ENCODE assay signal across 19 cellular contexts in the genomic region with DNA sequence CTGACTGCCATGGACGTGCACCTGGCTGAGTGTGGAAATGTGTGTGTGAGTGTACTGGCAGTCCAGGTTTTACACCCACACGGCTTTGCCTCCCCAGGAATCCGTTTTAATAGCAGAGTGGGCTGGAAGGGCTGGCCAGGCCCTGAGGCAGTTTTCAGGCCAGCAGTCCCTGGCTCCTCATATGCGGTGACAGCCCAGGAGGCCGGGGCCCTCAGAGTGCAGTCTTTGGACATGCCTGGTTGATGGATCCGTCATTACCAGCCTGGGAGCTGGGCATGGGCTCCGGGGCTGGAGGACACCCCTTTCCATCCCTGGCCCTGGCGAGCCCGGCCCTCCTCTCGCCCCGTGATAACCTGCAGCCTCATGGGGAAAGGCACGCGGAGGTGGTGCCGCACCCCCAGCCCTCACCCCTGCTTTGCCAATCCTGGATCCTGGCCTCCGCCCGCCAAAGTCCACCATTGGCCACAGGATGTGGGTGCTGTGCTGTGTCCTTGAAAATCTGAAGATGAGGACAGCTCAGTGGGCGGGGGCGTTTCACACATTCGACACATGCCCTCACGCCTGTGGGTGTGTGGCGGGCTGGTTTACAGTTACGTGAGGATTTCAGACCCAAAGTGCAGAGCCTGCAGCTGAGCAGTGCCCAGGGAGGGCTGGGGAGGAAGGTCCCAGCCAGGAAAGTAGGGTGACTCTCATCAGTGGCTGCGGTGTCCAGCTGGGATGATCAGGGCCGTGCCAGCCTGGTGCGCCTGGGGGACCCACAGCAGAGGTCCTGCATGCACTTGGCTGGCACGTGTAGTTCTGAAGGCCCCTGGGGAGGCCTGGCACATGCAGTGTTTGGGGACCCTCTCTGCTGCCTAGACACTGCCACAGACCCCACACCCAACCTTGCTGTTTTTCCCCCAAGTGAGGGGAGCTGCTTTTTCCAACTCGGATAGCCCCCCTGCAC. TPM values are rescaled to one million over a fixed set of nuclear protein-coding genes. Genes with fewer than 3 reads are reported as not detected.
DNase-seq lines count a peak whose midpoint lies in the region; ATAC-seq and TF ChIP-seq lines count a peak whose summit lies in the region.
"Had no signal": no experiment of that assay in that cellular context is flagged by ENCODE, and none has a peak within 500 bp of the region (broad histone marks: within the 10 kb centered on the region; RNA-seq: fewer than 3 reads in every experiment).

No MANE protein-coding gene starts in this region.

- POLR2A ChIA-PET in activated CD8-positive, alpha-beta T cell treated with anti-CD3 and anti-CD28 coated beads for 36 hours (lab: Charles Lee), result interaction anchor here (0.5 to 0.9 kb wide), 2 partner anchors 8 to 108 kb away, joined by 3 read pairs; no protein-coding TSS in a partner anchor
- POLR2A ChIA-PET in activated CD8-positive, alpha-beta T cell treated with anti-CD3 and anti-CD28 coated beads, Interleukin-2, amount 10 ng/mL, durations not matched to agents 7 days and 5 days (lab: Charles Lee), result no interaction called here
- POLR2A ChIA-PET in MCF 10A (lab: Yijun Ruan, JAX), result no interaction called here

- H3K4me1 Mint-ChIP-seq in activated CD8-positive, alpha-beta T cell treated with anti-CD3 and anti-CD28 coated beads for 36 hours (ENCODE audit: low read depth), result peaks cover 12% of the 10 kb centered on the region
- peaks cover under 1% of the 10 kb centered on the region for H3K4me1 Mint-ChIP-seq in activated CD8-positive, alpha-beta T cell treated with anti-CD3 and anti-CD28 coated beads, Interleukin-2, amount 10 ng/mL, durations not matched to agents 7 days and 5 days (ENCODE audit: low read depth)
- peaks cover 16 to 19% of the 10 kb centered on the region in 2 donors for H3K4me1 Mint-ChIP-seq in effector memory CD8-positive, alpha-beta T cell (ENCODE audit: low read depth in 2 of 2)
- H3K4me1 Mint-ChIP-seq in nephron (peaks cover 7% of the 10 kb centered on the region), MCF 10A (ENCODE audit: insufficient read depth, unreplicated experiment) (peaks cover 3% of the 10 kb centered on the region)
- peaks cover 4% of the 10 kb centered on the region for H3K4me1 Mint-ChIP-seq in activated naive CD4-positive, alpha-beta T cell treated with anti-CD3 and anti-CD28 coated beads for 36 hours (ENCODE audit: low read depth)

- no TSS peak for BruUV-seq in MCF 10A (replicated peaks; lab: Mats Ljungman, UMichigan)

- no peak for TF ChIP-seq CTCF in activated CD8-positive, alpha-beta T cell treated with anti-CD3 and anti-CD28 coated beads for 36 hours (IDR thresholded peaks at IDR 0.05)
- TF ChIP-seq CTCF in nephron (IDR thresholded peaks at IDR 0.05; ENCODE audit: unreplicated experiment in 3 of 3) (no peak), MCF 10A (IDR thresholded peaks at IDR 0.05; ENCODE audit: unreplicated experiment) (no peak)

- H3K36me3 Mint-ChIP-seq in activated CD8-positive, alpha-beta T cell treated with anti-CD3 and anti-CD28 coated beads for 36 hours (ENCODE audit: low read depth), result no peaks in the 10 kb centered on the region
- no peaks in the 10 kb centered on the region for H3K36me3 Mint-ChIP-seq in activated CD8-positive, alpha-beta T cell treated with anti-CD3 and anti-CD28 coated beads, Interleukin-2, amount 10 ng/mL, durations not matched to agents 7 days and 5 days (ENCODE audit: low read depth)
- no peaks in the 10 kb centered on the region for H3K36me3 Mint-ChIP-seq in effector memory CD8-positive, alpha-beta T cell (ENCODE audit: insufficient read depth)
- no peaks in the 10 kb centered on the region for H3K36me3 Mint-ChIP-seq in nephron (ENCODE audit: low read depth)
- H3K36me3 Mint-ChIP-seq in MCF 10A (ENCODE audit: insufficient read depth, unreplicated experiment), result no peaks in the 10 kb centered on the region
- no peaks in the 10 kb centered on the region for H3K36me3 Mint-ChIP-seq in activated naive CD4-positive, alpha-beta T cell treated with anti-CD3 and anti-CD28 coated beads for 36 hours (ENCODE audit: low read depth)
- H3K36me3 Mint-ChIP-seq: activated naive CD8-positive, alpha-beta T cell treated with anti-CD3 and anti-CD28 coated beads, Interleukin-2, amount 10 ng/mL, durations not matched to agents 7 days and 5 days had no signal

- H3K27ac Mint-ChIP-seq in activated CD8-positive, alpha-beta T cell treated with anti-CD3 and anti-CD28 coated beads for 36 hours, result no peak overlapping the region
- no peak overlapping the region for H3K27ac Mint-ChIP-seq in activated CD8-positive, alpha-beta T cell treated with anti-CD3 and anti-CD28 coated beads, Interleukin-2, amount 10 ng/mL, durations not matched to agents 7 days and 5 days
- H3K27ac Mint-ChIP-seq in effector memory CD8-positive, alpha-beta T cell, result peak overlapping the region in 1 of 2 donors; percentile 82
- H3K27ac Mint-ChIP-seq in nephron (peak overlapping the region in 2 of 3 experiments; percentile 55 to 60), MCF 10A (ENCODE audit: low read depth, unreplicated experiment) (no peak overlapping the region)
- H3K27ac Mint-ChIP-seq in activated naive CD4-positive, alpha-beta T cell treated with anti-CD3 and anti-CD28 coated beads for 36 hours, result no peak overlapping the region
- H3K27ac Mint-ChIP-seq: activated naive CD8-positive, alpha-beta T cell treated with anti-CD3 and anti-CD28 coated beads, Interleukin-2, amount 10 ng/mL, durations not matched to agents 7 days and 5 days had no signal

- intact Hi-C loops in activated CD8-positive, alpha-beta T cell treated with anti-CD3 and anti-CD28 coated beads for 36 hours (cut with micrococcal nuclease), result no loop called here
- intact Hi-C loops in MCF 10A (cut with micrococcal nuclease), result no loop called here
- intact Hi-C loops in activated naive CD4-positive, alpha-beta T cell treated with anti-CD3 and anti-CD28 coated beads for 36 hours (cut with micrococcal nuclease), result no loop called here

- no peak for ATAC-seq in activated CD8-positive, alpha-beta T cell treated with anti-CD3 and anti-CD28 coated beads for 36 hours
- ATAC-seq in activated CD8-positive, alpha-beta T cell treated with anti-CD3 and anti-CD28 coated beads, Interleukin-2, amount 10 ng/mL, durations not matched to agents 7 days and 5 days, result no peak
- ATAC-seq in effector memory CD8-positive, alpha-beta T cell (replicated peaks), result peak; percentile 64
- ATAC-seq: PC-3 had no signal

- CTCF ChIA-PET in activated CD8-positive, alpha-beta T cell treated with anti-CD3 and anti-CD28 coated beads for 36 hours (lab: Charles Lee), result interaction anchor here (0.8 to 1.1 kb wide), 2 partner anchors 20 to 73 kb away, joined by 3 read pairs; no protein-coding TSS in a partner anchor
- CTCF ChIA-PET in activated CD8-positive, alpha-beta T cell treated with anti-CD3 and anti-CD28 coated beads, Interleukin-2, amount 10 ng/mL, durations not matched to agents 7 days and 5 days (lab: Charles Lee), result no interaction called here
- CTCF ChIA-PET in MCF 10A (lab: Yijun Ruan, JAX), result interaction anchor here (0.6 kb wide), 3 partner anchors 80 to 756 kb away, joined by 3 to 4 read pairs (median 3); no protein-coding TSS in a partner anchor
- CTCF ChIA-PET in activated naive CD4-positive, alpha-beta T cell treated with anti-CD3 and anti-CD28 coated beads for 36 hours (lab: Charles Lee), result no interaction called here

- H3K9me3 Mint-ChIP-seq in activated CD8-positive, alpha-beta T cell treated with anti-CD3 and anti-CD28 coated beads for 36 hours, result no peaks in the 10 kb centered on the region
- H3K9me3 Mint-ChIP-seq in activated CD8-positive, alpha-beta T cell treated with anti-CD3 and anti-CD28 coated beads, Interleukin-2, amount 10 ng/mL, durations not matched to agents 7 days and 5 days (ENCODE audit: insufficient read depth), result no peaks in the 10 kb centered on the region
- no peaks in the 10 kb centered on the region for H3K9me3 Mint-ChIP-seq in effector memory CD8-positive, alpha-beta T cell
- H3K9me3 Mint-ChIP-seq in nephron (no peaks in the 10 kb centered on the region), MCF 10A (ENCODE audit: unreplicated experiment) (no peaks in the 10 kb centered on the region)
- no peaks in the 10 kb centered on the region for H3K9me3 Mint-ChIP-seq in activated naive CD4-positive, alpha-beta T cell treated with anti-CD3 and anti-CD28 coated beads for 36 hours
- H3K9me3 Mint-ChIP-seq: activated naive CD8-positive, alpha-beta T cell treated with anti-CD3 and anti-CD28 coated beads, Interleukin-2, amount 10 ng/mL, durations not matched to agents 7 days and 5 days had no signal

- H3K27me3 Mint-ChIP-seq in activated CD8-positive, alpha-beta T cell treated with anti-CD3 and anti-CD28 coated beads for 36 hours, result no peaks in the 10 kb centered on the region
- H3K27me3 Mint-ChIP-seq in activated CD8-positive, alpha-beta T cell treated with anti-CD3 and anti-CD28 coated beads, Interleukin-2, amount 10 ng/mL, durations not matched to agents 7 days and 5 days (ENCODE audit: low read depth), result no peaks in the 10 kb centered on the region
- H3K27me3 Mint-ChIP-seq in effector memory CD8-positive, alpha-beta T cell, result peaks cover 0 to 1% of the 10 kb centered on the region in 2 donors
- H3K27me3 Mint-ChIP-seq in nephron (ENCODE audit: low read depth) (peaks cover 20% of the 10 kb centered on the region), MCF 10A (ENCODE audit: insufficient read depth, unreplicated experiment) (no peaks in the 10 kb centered on the region)
- no peaks in the 10 kb centered on the region for H3K27me3 Mint-ChIP-seq in activated naive CD4-positive, alpha-beta T cell treated with anti-CD3 and anti-CD28 coated beads for 36 hours (ENCODE audit: low read depth)
- H3K27me3 Mint-ChIP-seq: activated naive CD8-positive, alpha-beta T cell treated with anti-CD3 and anti-CD28 coated beads, Interleukin-2, amount 10 ng/mL, durations not matched to agents 7 days and 5 days had no signal

- DNase-seq in activated CD8-positive, alpha-beta T cell treated with anti-CD3 and anti-CD28 coated beads for 36 hours, result peak; percentile 31
- DNase-seq in activated CD8-positive, alpha-beta T cell treated with anti-CD3 and anti-CD28 coated beads, Interleukin-2, amount 10 ng/mL, durations not matched to agents 7 days and 5 days, result no peak
- DNase-seq in effector memory CD8-positive, alpha-beta T cell, result peak in 1 of 3 experiments; percentile 7
- DNase-seq in NCI-H446 treated with DMSO at 0.1 percent for 48 hours (lab: John Stamatoyannopoulos, UW) (no peak), MCF 10A (ENCODE audit: unreplicated experiment) (no peak), globus pallidus (ENCODE audit: low spot score) (no peak)
- DNase-seq in activated naive CD4-positive, alpha-beta T cell treated with anti-CD3 and anti-CD28 coated beads for 36 hours, result no peak
- DNase-seq: 8988T; activated effector memory CD4-positive, alpha-beta T cell treated with Interleukin-2 at 50 U/mL for 16 hours; activated naive CD8-positive, alpha-beta T cell treated with anti-CD3 and anti-CD28 coated beads, Interleukin-2, amount 10 ng/mL, durations not matched to agents 7 days and 5 days; GDM1; GOT3; midbrain; NCI-H2227 treated with DMSO at 0.1 percent for 48 hours; PC-3; SW 1271; T1000; trophoblast cell had no signal

- H3K4me3 Mint-ChIP-seq in activated CD8-positive, alpha-beta T cell treated with anti-CD3 and anti-CD28 coated beads for 36 hours, result no peak overlapping the region
- H3K4me3 Mint-ChIP-seq in activated CD8-positive, alpha-beta T cell treated with anti-CD3 and anti-CD28 coated beads, Interleukin-2, amount 10 ng/mL, durations not matched to agents 7 days and 5 days, result no peak overlapping the region
- H3K4me3 Mint-ChIP-seq in effector memory CD8-positive, alpha-beta T cell, result peak overlapping the region; percentile 3 to 54
- H3K4me3 Mint-ChIP-seq in nephron (peak overlapping the region in 1 of 3 experiments; percentile 9), MCF 10A (ENCODE audit: unreplicated experiment) (no peak overlapping the region)
- no peak overlapping the region for H3K4me3 Mint-ChIP-seq in activated naive CD4-positive, alpha-beta T cell treated with anti-CD3 and anti-CD28 coated beads for 36 hours
- H3K4me3 Mint-ChIP-seq: activated naive CD8-positive, alpha-beta T cell treated with anti-CD3 and anti-CD28 coated beads, Interleukin-2, amount 10 ng/mL, durations not matched to agents 7 days and 5 days had no signal

RNA-seq across cellular contexts. Expression of a gene that starts 55.1 kb away (rescaled TPM):
- 1 to 10 TPM; 2.8 to 3.7 TPM for total RNA-seq in activated CD8-positive, alpha-beta T cell treated with anti-CD3 and anti-CD28 coated beads for 36 hours
- 1 to 10 TPM; 3.7 to 3.8 TPM for total RNA-seq in activated CD8-positive, alpha-beta T cell treated with anti-CD3 and anti-CD28 coated beads, Interleukin-2, amount 10 ng/mL, durations not matched to agents 7 days and 5 days
- total RNA-seq in MCF 10A (2022), result 2.7 and 3.7 TPM in 2 replicates
- total RNA-seq in activated naive CD4-positive, alpha-beta T cell treated with anti-CD3 and anti-CD28 coated beads for 36 hours, result 1 to 10 TPM; 2.1 to 2.5 TPM

Comparison
In these comparisons a context has a peak if more than half of its experiments do, and no peak if none do; other contexts are left out.
1. CTCF ChIA-PET loops: an anchor here in activated CD8-positive, alpha-beta T cell treated with anti-CD3 and anti-CD28 coated beads for 36 hours (0.8 to 1.1 kb wide) and MCF 10A (0.6 kb wide); none called in activated CD8-positive, alpha-beta T cell treated with anti-CD3 and anti-CD28 coated beads, Interleukin-2, amount 10 ng/mL, durations not matched to agents 7 days and 5 days and activated naive CD4-positive, alpha-beta T cell treated with anti-CD3 and anti-CD28 coated beads for 36 hours.
2. H3K27ac Mint-ChIP-seq: peak in nephron (2 of 3); none in activated CD8-positive, alpha-beta T cell treated with anti-CD3 and anti-CD28 coated beads for 36 hours (single experiment), activated CD8-positive, alpha-beta T cell treated with anti-CD3 and anti-CD28 coated beads, Interleukin-2, amount 10 ng/mL, durations not matched to agents 7 days and 5 days (single experiment), MCF 10A (single experiment) and activated naive CD4-positive, alpha-beta T cell treated with anti-CD3 and anti-CD28 coated beads for 36 hours (single experiment).
3. H3K4me3 Mint-ChIP-seq: peak in effector memory CD8-positive, alpha-beta T cell (2 of 2); none in activated CD8-positive, alpha-beta T cell treated with anti-CD3 and anti-CD28 coated beads for 36 hours (single experiment), activated CD8-positive, alpha-beta T cell treated with anti-CD3 and anti-CD28 coated beads, Interleukin-2, amount 10 ng/mL, durations not matched to agents 7 days and 5 days (single experiment), MCF 10A (single experiment) and activated naive CD4-positive, alpha-beta T cell treated with anti-CD3 and anti-CD28 coated beads for 36 hours (single experiment).